ENCODE assay signal across 9 cellular contexts in genomic region chr13:101416181-101417042, GRCh38. TPM values are rescaled to one million over a fixed set of nuclear protein-coding genes. Genes with fewer than 3 reads are reported as not detected.
DNase-seq lines count a peak whose midpoint lies in the region; ATAC-seq, FAIRE-seq and TF ChIP-seq lines count a peak whose summit lies in the region.
"Had no signal": no experiment of that assay in that cellular context is flagged by ENCODE, and none has a peak within 500 bp of the region (broad histone marks: within the 10 kb centered on the region; RNA-seq: fewer than 3 reads in every experiment).

Gene NALCN (minus strand): TSS chr13:101416508. CDS start chr13:101399126, 17,382 bp downstream.

- no peak for FAIRE-seq in GM19239 (lab: Jason Lieb, UNC)

- H3K27ac Mint-ChIP-seq in chondrocyte (ENCODE audit: unreplicated experiment) (peak within 1 kb of the TSS; percentile 97), Caco-2 (ENCODE audit: unreplicated experiment) (no peak within 1 kb of the TSS)

- H3K36me3 ChIP-seq in liver (ENCODE audit: control insufficient read depth in 4 of 4, insufficient read depth in 3 of 4, low read depth in 1 of 4, low read length in 3 of 4) (no peaks in the 10 kb centered on the region), suprapubic skin (no peaks in the 10 kb centered on the region), Caco-2 (ENCODE audit: control insufficient read depth, insufficient read depth, low read length) (no peaks in the 10 kb centered on the region)

- H3K4me1 ChIP-seq in liver (ENCODE audit: control insufficient read depth in 4 of 4, insufficient read depth in 4 of 4, low read length in 3 of 4): peaks cover 4 to 13% (median 5%) of the 10 kb centered on the region in 4 donors
- H3K4me1 ChIP-seq in suprapubic skin: peaks cover 12% of the 10 kb centered on the region
- no peaks in the 10 kb centered on the region for H3K4me1 ChIP-seq in Caco-2

- no peak for TF ChIP-seq EP300 in suprapubic skin (IDR thresholded peaks at IDR 0.05)

- H3K27me3 ChIP-seq in liver (ENCODE audit: control insufficient read depth in 4 of 4, insufficient read depth in 4 of 4, low read length in 3 of 4) (peaks cover 0 to 8% (median 2%) of the 10 kb centered on the region in 4 donors), suprapubic skin (peaks cover 24% of the 10 kb centered on the region), Caco-2 (replicated peaks; ENCODE audit: control insufficient read depth, insufficient read depth, low read length) (no peaks in the 10 kb centered on the region)

- CTCF ChIA-PET in Caco-2 (lab: Charles Lee): no interaction called here

- no TSS peak for BruUV-seq in Caco-2 (replicated peaks; lab: Mats Ljungman, UMichigan)

- no peak within 1 kb of the TSS for H3K9ac ChIP-seq in liver (ENCODE audit: low read depth in 1 of 2, low read length in 2 of 2)

- no peak for ATAC-seq in HG03469 (IDR thresholded peaks at IDR 0.05; ENCODE audit: unreplicated experiment)

- H3K9me3 Mint-ChIP-seq in chondrocyte (ENCODE audit: low read depth): no peaks in the 10 kb centered on the region
- no peaks in the 10 kb centered on the region for H3K9me3 Mint-ChIP-seq in Caco-2 (ENCODE audit: unreplicated experiment)

- H3K4me3 ChIP-seq in liver (ENCODE audit: low read depth in 1 of 3, low read length in 3 of 3): peak within 1 kb of the TSS in 2 of 3 donors; percentile 48 to 69
- peak within 1 kb of the TSS; percentile 62 for H3K4me3 ChIP-seq in suprapubic skin
- H3K4me3 ChIP-seq in Caco-2 (ENCODE audit: low read depth, low read length): no peak within 1 kb of the TSS

- no peaks in the 10 kb centered on the region for H3K9me3 ChIP-seq in liver (ENCODE audit: control insufficient read depth in 4 of 4, low read length in 3 of 4)
- H3K9me3 ChIP-seq in suprapubic skin: no peaks in the 10 kb centered on the region
- no peaks in the 10 kb centered on the region for H3K9me3 ChIP-seq in Caco-2

- no peak for TF ChIP-seq POLR2A in suprapubic skin (IDR thresholded peaks at IDR 0.05)

- intact Hi-C loops in Caco-2 (cut with micrococcal nuclease; ENCODE audit: unreplicated experiment): no loop called here

- DNase-seq in ELF-1 (ENCODE audit: low read depth, low spot score) (peak; percentile 18), NCI-H1417 treated with DMSO at 0.1 percent for 48 hours (lab: John Stamatoyannopoulos, UW) (peak; percentile 26), chondrocyte (ENCODE audit: low spot score) (peak; percentile 87), suprapubic skin (ENCODE audit: low spot score in 2 of 2) (peak in 1 of 2 donors; percentile 60), GM19239 (ENCODE audit: insufficient read length, low spot score) (no peak), Caco-2 (no peak)

- 3% methylated on average over 85 of the region's 85 CpGs for WGBS in liver
- 3% methylated on average over 35 of the region's 85 CpGs for WGBS in suprapubic skin

- H3K4me1 Mint-ChIP-seq in chondrocyte (ENCODE audit: low read depth) (peaks cover 38% of the 10 kb centered on the region), Caco-2 (ENCODE audit: low read depth, unreplicated experiment) (no peaks in the 10 kb centered on the region)

- H3K36me3 Mint-ChIP-seq in chondrocyte (ENCODE audit: low read depth) (peaks cover 4% of the 10 kb centered on the region), Caco-2 (ENCODE audit: insufficient read depth, unreplicated experiment) (no peaks in the 10 kb centered on the region)

- no peak for TF ChIP-seq RAD21 in liver (IDR thresholded peaks at IDR 0.05)

- H3K27ac ChIP-seq in liver (ENCODE audit: low read depth in 1 of 2, low read length in 2 of 2) (no peak within 1 kb of the TSS), suprapubic skin (peak within 1 kb of the TSS; percentile 26)

- peak within 1 kb of the TSS; percentile 87 for H3K4me3 Mint-ChIP-seq in chondrocyte (ENCODE audit: unreplicated experiment)
- no peak within 1 kb of the TSS for H3K4me3 Mint-ChIP-seq in Caco-2 (ENCODE audit: unreplicated experiment)

- TF ChIP-seq CTCF in chondrocyte (IDR thresholded peaks at IDR 0.05) (no peak), liver (IDR thresholded peaks at IDR 0.05; ENCODE audit: low read depth, low read length, missing input control) (no peak), suprapubic skin (IDR thresholded peaks at IDR 0.05) (no peak), Caco-2 (IDR thresholded peaks at IDR 0.05; ENCODE audit: insufficient read depth in 1 of 2, low read depth in 1 of 2, low read length in 1 of 2, severe bottlenecking in 1 of 2, unreplicated experiment in 1 of 2) (no peak)

- POLR2A ChIA-PET in Caco-2 (lab: Charles Lee): no interaction called here

- H3K27me3 Mint-ChIP-seq in chondrocyte (ENCODE audit: low read depth) (no peaks in the 10 kb centered on the region), Caco-2 (ENCODE audit: insufficient read depth, unreplicated experiment) (no peaks in the 10 kb centered on the region)

TF ChIP-seq in liver, 16 proteins besides CTCF, POLR2A, EP300 and RAD21:
- TF ChIP-seq JUND (IDR thresholded peaks at IDR 0.05) (no peak), NR2F2 (IDR thresholded peaks at IDR 0.05) (no peak), TAF1 (conservative IDR thresholded peaks at IDR 0.05) (no peak), HNF4G (IDR thresholded peaks at IDR 0.05) (no peak), YY1 (IDR thresholded peaks at IDR 0.05) (no peak), ZBTB33 (IDR thresholded peaks at IDR 0.05) (no peak)
TF ChIP-seq in liver: peak in this region for 0.

RNA-seq across cellular contexts. Expression of gene NALCN, which starts in this region (rescaled TPM):
- total RNA-seq in chondrocyte: 38.0 to 59.7 TPM (median 38.6 TPM) in 3 replicates
- total RNA-seq in liver: under 1 TPM; 0.09 to 0.92 TPM
- polyA plus RNA-seq in liver: under 1 TPM; 0.15 to 0.21 TPM
- total RNA-seq in suprapubic skin: 1 to 10 TPM in 3 of 4 donors, under 1 TPM in 1; 0.76 to 3.3 (median 1.8) TPM
- not detected in 2 replicates for total RNA-seq in Caco-2 (2022)
- total RNA-seq: mononuclear cell had no signal

Comparison
In these comparisons a context has a peak if more than half of its experiments do, and no peak if none do; other contexts are left out.
1. DNase-seq: peak in ELF-1 (single experiment), NCI-H1417 treated with DMSO at 0.1 percent for 48 hours (single experiment) and chondrocyte (single experiment); none in GM19239 (single experiment) and Caco-2 (0 of 2).